ENCODE assay signal across 17 cellular contexts in genomic region chr11:121159721-121160120, GRCh38.
"Had no signal": no experiment of that assay in that cellular context is flagged by ENCODE, and none has a peak within 500 bp of the region (broad histone marks: within the 10 kb centered on the region; RNA-seq: fewer than 3 reads in every experiment).

No MANE protein-coding gene starts in this region.

- H3K4me3 ChIP-seq: left ventricle myocardium inferior, lower lobe of right lung, neural progenitor cell, ovary, right atrium auricular region, stomach, thoracic aorta, transverse colon had no signal

- H3K4me1 ChIP-seq: foreskin keratinocyte, left ventricle myocardium inferior, lower lobe of right lung, neural progenitor cell, right atrium auricular region, stomach, transverse colon had no signal

- H3K9ac ChIP-seq: neural progenitor cell had no signal

- H3K27ac ChIP-seq: foreskin keratinocyte, left ventricle myocardium inferior, lower lobe of right lung, neural progenitor cell, ovary, right atrium auricular region, stomach, thoracic aorta, transverse colon had no signal

- H3K27me3 ChIP-seq: neural progenitor cell, ovary, right atrium auricular region, stomach, transverse colon had no signal

- H3K9me3 ChIP-seq: left ventricle myocardium inferior, lower lobe of right lung, ovary, right atrium auricular region, stomach, thoracic aorta, transverse colon had no signal

- DNase-seq: effector memory CD8-positive, alpha-beta T cell; foreskin keratinocyte; immature natural killer cell; left ventricle myocardium inferior; lower lobe of right lung; natural killer cell; nucleus accumbens; ovary; small intestine; stimulated activated CD4-positive, alpha-beta T cell treated with anti-CD3 and anti-CD28 coated beads, Interleukin-12 subunit alpha, Interleukin-12 subunit beta, amount 100 ng/mL, for 4 hours; stimulated activated naive CD4-positive, alpha-beta T cell; stomach; substantia nigra; transverse colon had no signal

- H3K36me3 ChIP-seq: left ventricle myocardium inferior, lower lobe of right lung, neural progenitor cell, ovary, right atrium auricular region, stomach, thoracic aorta, transverse colon had no signal
